ENCODE assay signal across 1 cellular context in genomic region chr5:6446042-6446441, GRCh38.
TF ChIP-seq lines count a peak whose summit lies in the region.

No MANE protein-coding gene starts in this region.

TF ChIP-seq in K562, 482 proteins besides CTCF, POLR2A, EP300 and RAD21 (continued from another document):
- TF ChIP-seq RREB1 (CRISPR knock-in tag; IDR thresholded peaks at IDR 0.05) (no peak), ZNF717 (CRISPR knock-in tag; IDR thresholded peaks at IDR 0.05) (no peak), PTTG1 (tag; IDR thresholded peaks at IDR 0.05; ENCODE audit: low read depth) (no peak), RBM25 (IDR thresholded peaks at IDR 0.05; ENCODE audit: low read depth, low read length, severe bottlenecking) (no peak)
- TF ChIP-seq, protein P1, sequence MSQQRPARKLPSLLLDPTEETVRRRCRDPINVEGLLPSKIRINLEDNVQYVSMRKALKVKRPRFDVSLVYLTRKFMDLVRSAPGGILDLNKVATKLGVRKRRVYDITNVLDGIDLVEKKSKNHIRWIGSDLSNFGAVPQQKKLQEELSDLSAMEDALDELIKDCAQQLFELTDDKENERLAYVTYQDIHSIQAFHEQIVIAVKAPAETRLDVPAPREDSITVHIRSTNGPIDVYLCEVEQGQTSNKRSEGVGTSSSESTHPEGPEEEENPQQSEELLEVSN (IDR thresholded peaks at IDR 0.05; ENCODE audit: borderline replicate concordance in 1 of 2, extremely low read depth in 1 of 2, insufficient read depth in 1 of 2, insufficient read length in 1 of 2, low read depth in 1 of 2, low read length in 1 of 2, poor library complexity in 1 of 2, severe bottlenecking in 1 of 2) = no peak
